Comparison of ENCODE assay signal across 8 cellular contexts in the genomic region with DNA sequence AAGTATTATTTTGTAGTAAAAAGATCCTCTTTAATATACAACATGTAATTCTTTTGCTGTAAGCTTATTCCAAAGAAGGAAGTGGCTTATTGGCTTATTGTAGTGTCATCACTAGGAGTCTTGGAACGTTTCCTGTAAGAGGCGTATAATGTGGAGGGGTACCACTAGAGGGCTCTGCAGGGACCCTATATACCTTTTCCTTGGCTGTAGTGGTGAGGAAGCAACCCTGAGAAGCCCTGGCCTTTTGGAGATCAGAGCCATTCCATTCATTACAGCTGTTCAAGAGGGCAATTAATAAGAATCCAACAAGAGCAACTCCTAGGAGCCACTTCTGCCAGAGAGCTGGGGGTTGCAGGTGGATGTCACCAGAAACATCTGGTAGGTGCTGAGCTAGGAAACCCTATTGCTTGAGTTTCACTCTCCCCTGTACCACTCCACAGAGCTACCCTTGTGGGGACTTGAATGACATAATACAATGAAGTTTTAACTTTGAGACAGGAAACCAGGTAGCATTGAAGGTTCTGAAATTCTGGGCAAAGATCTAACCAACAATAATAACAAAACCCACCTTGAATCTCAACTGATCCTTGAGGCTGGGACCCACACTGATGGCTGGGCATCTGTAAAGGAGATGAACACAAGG.
DNase-seq lines count a peak whose midpoint lies in the region; ATAC-seq, FAIRE-seq and TF ChIP-seq lines count a peak whose summit lies in the region.

No MANE protein-coding gene starts in this region.

- peak; percentile 38 for ATAC-seq in GM19351 (IDR thresholded peaks at IDR 0.05; ENCODE audit: unreplicated experiment)
- peak; percentile 41 to 54 for ATAC-seq in lower lobe of right lung

- peak; percentile 81 for DNase-seq in D721Med (ENCODE audit: insufficient read length, low spot score)
- DNase-seq in HT-29 (ENCODE audit: low spot score): peak; percentile 53
- peak; percentile 74 for DNase-seq in OCI-M1 (lab: John Stamatoyannopoulos, UW)
- no peak for DNase-seq in brain microvascular endothelial cell
- DNase-seq in lower lobe of right lung: no peak
- no peak for DNase-seq in T-helper 9 cell
- DNase-seq in NCI-H1930 (lab: John Stamatoyannopoulos, UW): no peak

- FAIRE-seq in D721Med (lab: Jason Lieb, UNC): peak; percentile 87

- H3K27me3 ChIP-seq in brain microvascular endothelial cell (replicated peaks) (peaks cover 23% of the 10 kb centered on the region), lower lobe of right lung (ENCODE audit: low read depth) (peaks cover 31% of the 10 kb centered on the region)

- H3K27ac ChIP-seq in brain microvascular endothelial cell (no peak overlapping the region), lower lobe of right lung (no peak overlapping the region)

- TF ChIP-seq CTCF in D721Med (IDR thresholded peaks at IDR 0.05; ENCODE audit: insufficient read depth, missing control alignments): peak; percentile 73
- peak; percentile 68 for TF ChIP-seq CTCF in brain microvascular endothelial cell (IDR thresholded peaks at IDR 0.05; ENCODE audit: low read depth, low read length, missing control alignments)
- TF ChIP-seq CTCF in lower lobe of right lung (IDR thresholded peaks at IDR 0.05): peak; percentile 43

- no peaks in the 10 kb centered on the region for H3K9me3 ChIP-seq in lower lobe of right lung

- H3K36me3 ChIP-seq in brain microvascular endothelial cell (replicated peaks) (no peaks in the 10 kb centered on the region), lower lobe of right lung (no peaks in the 10 kb centered on the region)

- H3K4me1 ChIP-seq in lower lobe of right lung: peaks cover 15% of the 10 kb centered on the region

- in situ Hi-C loops in brain microvascular endothelial cell (cut with HindIII; ENCODE audit: low pct_ligation_motif_present, low sequenced_read_pairs): no loop called here

- H3K4me3 ChIP-seq in brain microvascular endothelial cell (ENCODE audit: low read depth, low read length) (no peak overlapping the region), lower lobe of right lung (no peak overlapping the region)

- intact Hi-C loops in lower lobe of right lung (cut with DNase I): no loop called here

Comparison
In these comparisons a context has a peak if more than half of its experiments do, and no peak if none do; other contexts are left out.
1. DNase-seq: peak in D721Med (single experiment), HT-29 (single experiment) and OCI-M1 (single experiment); none in brain microvascular endothelial cell (single experiment), lower lobe of right lung (single experiment), T-helper 9 cell (single experiment) and NCI-H1930 (0 of 2).
2. Peak in every context shown above with its lines, with median percentiles within 50 percentile points of each other: CTCF ChIP-seq.